In genomic region chr13:110116072-110116487, GRCh38 we compare ENCODE assay signal across 8 cellular contexts.
DNase-seq lines count a peak whose midpoint lies in the region; ATAC-seq, FAIRE-seq and TF ChIP-seq lines count a peak whose summit lies in the region.

No MANE protein-coding gene starts in this region.

- peak overlapping the region; percentile 58 for H3K4me2 ChIP-seq in A549

- POLR2A ChIA-PET in A549 (lab: Yijun Ruan, JAX) = interaction anchor here (0.6 to 1.2 kb wide), 2 partner anchors 246 to 1201 kb away, joined by 3 read pairs; no protein-coding TSS in a partner anchor

- FAIRE-seq in A549 (lab: Jason Lieb, UNC) = no peak

- DNase-seq in A549 (ENCODE audit: low read depth in 1 of 2, low spot score in 1 of 2) = peak; percentile 52 to 79
- peak; percentile 49 to 53 for DNase-seq in Kasumi-1 (lab: John Stamatoyannopoulos, UW)
- DNase-seq in activated T-cell treated with anti-CD3 and anti-CD28 coated beads for 24 hours (ENCODE audit: low read depth) = peak; percentile 23
- peak; percentile 77 for DNase-seq in fibroblast of villous mesenchyme (ENCODE audit: low read depth)
- peak; percentile 40 for DNase-seq in renal cortical epithelial cell (ENCODE audit: low read depth)
- DNase-seq in ACHN = no peak
- no peak for DNase-seq in SHP77 treated with DMSO at 0.1 percent for 48 hours (lab: John Stamatoyannopoulos, UW)

- in situ Hi-C loops in ACHN (cut with HindIII; ENCODE audit: low pct_ligation_motif_present, low pct_unique_long_range_greater_than_20kb, low sequenced_read_pairs) = no loop called here

- no peaks in the 10 kb centered on the region for H3K9me3 ChIP-seq in A549

- 6% methylated on average over 23 of the region's 23 CpGs for WGBS in A549 (ENCODE audit: missing lambda C conversion rate)

- H3K4me3 ChIP-seq in A549 (no peak overlapping the region), fibroblast of villous mesenchyme (ENCODE audit: low read depth, low read length) (no peak overlapping the region)

- TF ChIP-seq POLR2A in A549 (IDR thresholded peaks at IDR 0.05; ENCODE audit: low read length) = no peak

- peaks cover 47% of the 10 kb centered on the region for H3K4me1 ChIP-seq in A549

- CTCF ChIA-PET in A549 (lab: Yijun Ruan, JAX) = interaction anchor here (0.6 to 4.0 kb wide), 24 partner anchors 9 to 1915 kb away, joined by 3 to 18 read pairs (median 4); no protein-coding TSS in a partner anchor

- peak; percentile 77 for TF ChIP-seq CTCF in A549 (IDR thresholded peaks at IDR 0.05)
- TF ChIP-seq CTCF in fibroblast of villous mesenchyme (IDR thresholded peaks at IDR 0.05; ENCODE audit: insufficient read depth, low read depth, low read length) = peak; percentile 88

- peak; percentile 76 to 82 for TF ChIP-seq RAD21 in A549 (conservative IDR thresholded peaks at IDR 0.05 in 1 of 2, IDR thresholded peaks at IDR 0.05 in 1 of 2)

- TF ChIP-seq EP300 in A549 (IDR thresholded peaks at IDR 0.05) = no peak

- peak overlapping the region; percentile 38 to 40; a peak in 1 of 6 replicates for H3K27ac ChIP-seq in A549

- ATAC-seq in A549 (peak; percentile 79 to 92), GM19025 (IDR thresholded peaks at IDR 0.05; ENCODE audit: low read depth, unreplicated experiment) (peak; percentile 60)

TF ChIP-seq in A549, 52 proteins besides CTCF, POLR2A, EP300 and RAD21:
- TF ChIP-seq TP53 (CRISPR knock-in tag; IDR thresholded peaks at IDR 0.05) = no peak
- 0 out of 4 replicates have a peak, but pooled peaks have one; percentile 14 to 38 for TF ChIP-seq CEBPB (IDR thresholded peaks at IDR 0.05)
- TF ChIP-seq RARB (CRISPR knock-in tag; IDR thresholded peaks at IDR 0.05) = no peak
- no peak for TF ChIP-seq JUNB (IDR thresholded peaks at IDR 0.05)
- TF ChIP-seq E2F6 (IDR thresholded peaks at IDR 0.05; ENCODE audit: borderline replicate concordance, low read depth) = no peak
- no peak for TF ChIP-seq BCL3 (IDR thresholded peaks at IDR 0.05)
- no peak for TF ChIP-seq CBX2 (IDR thresholded peaks at IDR 0.05; ENCODE audit: borderline replicate concordance, low read depth)
- TF ChIP-seq NR3C1 (IDR thresholded peaks at IDR 0.05) = no peak
- no peak for TF ChIP-seq TFCP2L1 (CRISPR knock-in tag; IDR thresholded peaks at IDR 0.05)
- TF ChIP-seq HOXB13 (CRISPR knock-in tag; IDR thresholded peaks at IDR 0.05; ENCODE audit: low read depth) = no peak
- TF ChIP-seq SMC3 (IDR thresholded peaks at IDR 0.05) = peak; percentile 70
- no peak for TF ChIP-seq RCOR1 (IDR thresholded peaks at IDR 0.05; ENCODE audit: low read depth, low read length)
- no peak for TF ChIP-seq FOSL2 (IDR thresholded peaks at IDR 0.05)
- no peak for TF ChIP-seq FOSL2 (CRISPR knock-in tag; IDR thresholded peaks at IDR 0.05)

Comparison
In these comparisons a context has a peak if more than half of its experiments do, and no peak if none do; other contexts are left out.
1. DNase-seq: peak in A549 (2 of 2), Kasumi-1 (2 of 2), activated T-cell treated with anti-CD3 and anti-CD28 coated beads for 24 hours (single experiment), fibroblast of villous mesenchyme (single experiment) and renal cortical epithelial cell (single experiment); none in ACHN (single experiment) and SHP77 treated with DMSO at 0.1 percent for 48 hours (single experiment).